8 cellular contexts compared by ENCODE assay signal in the genomic region with DNA sequence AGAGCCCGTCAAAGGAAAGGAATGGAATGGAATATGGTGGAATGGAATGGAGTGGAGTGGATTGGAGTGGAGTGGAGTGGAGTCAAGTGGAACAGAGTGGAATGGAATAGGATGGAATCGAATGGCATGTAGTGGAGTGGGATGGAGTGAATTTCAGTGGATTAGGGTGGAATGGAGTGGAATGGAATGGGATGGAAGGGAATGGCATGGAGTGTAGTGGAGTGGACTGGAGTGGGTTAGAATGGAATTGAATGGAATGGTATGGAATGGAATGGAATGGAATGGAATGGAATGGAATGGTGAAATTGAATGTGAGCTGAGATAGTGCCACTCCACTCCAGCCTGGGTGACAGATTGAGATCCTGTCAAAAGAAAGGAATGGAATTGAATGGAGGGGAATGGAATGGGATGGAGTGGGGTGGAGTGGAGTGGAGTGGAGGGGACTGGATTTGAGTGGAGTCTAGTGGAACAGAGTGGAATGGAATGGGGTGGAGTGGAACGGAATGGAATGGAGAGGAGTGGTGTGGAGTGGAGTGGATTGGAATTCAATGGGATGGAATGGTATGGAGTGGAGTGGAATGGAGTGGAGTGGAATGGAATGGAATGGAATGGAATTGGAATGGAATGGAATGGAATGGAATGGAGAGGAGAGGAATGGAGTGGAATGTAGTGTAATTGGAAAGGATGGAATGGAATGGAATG.
DNase-seq lines count a peak whose midpoint lies in the region; ATAC-seq and TF ChIP-seq lines count a peak whose summit lies in the region.
"Not testable (repeated sequence)": the region's sequence is repeated elsewhere in the genome, so short reads cannot be mapped to it uniquely, and the experiment has no call there.

No MANE protein-coding gene starts in this region.

- H3K4me1 Mint-ChIP-seq in activated naive CD8-positive, alpha-beta T cell treated with anti-CD3 and anti-CD28 coated beads, Interleukin-2, amount 50 U/mL, for 24 hours; natural killer cell: not testable (repeated sequence)

- peak; percentile 18 for DNase-seq in RWPE2 (ENCODE audit: low spot score)
- DNase-seq in activated naive CD8-positive, alpha-beta T cell treated with anti-CD3 and anti-CD28 coated beads, Interleukin-2, amount 50 U/mL, for 24 hours; left cardiac atrium; natural killer cell: not testable (repeated sequence)
- DNase-seq in stimulated activated naive CD8-positive, alpha-beta T cell treated with anti-CD3 and anti-CD28 coated beads, Interleukin-15, Interleukin-2, amounts not matched to agents 100 U/mL and 50 U/mL, for 24 hours = peak; percentile 1

- H3K4me3 Mint-ChIP-seq in activated naive CD8-positive, alpha-beta T cell treated with anti-CD3 and anti-CD28 coated beads, Interleukin-2, amount 50 U/mL, for 24 hours; natural killer cell: not testable (repeated sequence)

- not testable (repeated sequence) for H3K27ac ChIP-seq in RWPE2 (ENCODE audit: poor library complexity, severe bottlenecking)

- not testable (repeated sequence) for H3K4me1 ChIP-seq in RWPE2 (ENCODE audit: insufficient read depth, poor library complexity, severe bottlenecking)

- not testable (repeated sequence) for H3K27me3 ChIP-seq in RWPE2 (ENCODE audit: insufficient read depth, poor library complexity, severe bottlenecking)

- H3K9me3 Mint-ChIP-seq in activated naive CD8-positive, alpha-beta T cell treated with anti-CD3 and anti-CD28 coated beads, Interleukin-2, amount 50 U/mL, for 24 hours = peaks cover 28% of the 10 kb centered on the region
- H3K9me3 Mint-ChIP-seq in natural killer cell = peaks cover 22 to 28% of the 10 kb centered on the region in 2 donors

- not testable (repeated sequence) for H3K27ac Mint-ChIP-seq in activated naive CD8-positive, alpha-beta T cell treated with anti-CD3 and anti-CD28 coated beads, Interleukin-2, amount 50 U/mL, for 24 hours; natural killer cell

- intact Hi-C loops in left cardiac atrium (cut with DNase I); natural killer cell (cut with micrococcal nuclease): not testable (repeated sequence)

- not testable (repeated sequence) for H3K4me3 ChIP-seq in RWPE2 (ENCODE audit: severe bottlenecking)

- H3K9me3 ChIP-seq in RWPE2 (ENCODE audit: severe bottlenecking) = not testable (repeated sequence)

- peaks cover 15% of the 10 kb centered on the region for H3K36me3 Mint-ChIP-seq in activated naive CD8-positive, alpha-beta T cell treated with anti-CD3 and anti-CD28 coated beads, Interleukin-2, amount 50 U/mL, for 24 hours (ENCODE audit: low read depth)
- H3K36me3 Mint-ChIP-seq in natural killer cell = not testable (repeated sequence)

- peak; percentile 35 for ATAC-seq in GM18502 (IDR thresholded peaks at IDR 0.05; ENCODE audit: poor library complexity, unreplicated experiment)
- peak; percentile 33 for ATAC-seq in GM21526 (IDR thresholded peaks at IDR 0.05; ENCODE audit: low FRiP score, unreplicated experiment)
- peak; percentile 12 for ATAC-seq in HG02938 (IDR thresholded peaks at IDR 0.05; ENCODE audit: unreplicated experiment)
- ATAC-seq in RWPE2 (ENCODE audit: low read depth) = peak; percentile 25; the same call in 1 of the 3 replicates
- ATAC-seq in activated naive CD8-positive, alpha-beta T cell treated with anti-CD3 and anti-CD28 coated beads, Interleukin-2, amount 50 U/mL, for 24 hours = peak; percentile 5
- ATAC-seq in left cardiac atrium = peak; percentile 60 to 64
- peak in 2 of 3 donors; percentile 30 to 51 for ATAC-seq in natural killer cell
- ATAC-seq in stimulated activated naive CD8-positive, alpha-beta T cell treated with anti-CD3 and anti-CD28 coated beads, Interleukin-15, Interleukin-2, amounts not matched to agents 100 U/mL and 50 U/mL, for 24 hours = peak; percentile 33

- not testable (repeated sequence) for H3K27me3 Mint-ChIP-seq in activated naive CD8-positive, alpha-beta T cell treated with anti-CD3 and anti-CD28 coated beads, Interleukin-2, amount 50 U/mL, for 24 hours; natural killer cell (ENCODE audit: low read depth in 2 of 2)

- not testable (repeated sequence) for H3K36me3 ChIP-seq in RWPE2 (ENCODE audit: low read depth)

- not testable (repeated sequence) for TF ChIP-seq CTCF in RWPE2 (IDR thresholded peaks at IDR 0.05; ENCODE audit: poor library complexity, severe bottlenecking); natural killer cell (IDR thresholded peaks at IDR 0.05)

Comparison
In these comparisons a context has a peak if more than half of its experiments do, and no peak if none do; other contexts are left out.
1. ATAC-seq: peak in every context shown above with its lines; median percentile 62 in left cardiac atrium; 40 in natural killer cell; 35 in GM18502; 33 in GM21526; 33 in stimulated activated naive CD8-positive, alpha-beta T cell treated with anti-CD3 and anti-CD28 coated beads, Interleukin-15, Interleukin-2, amounts not matched to agents 100 U/mL and 50 U/mL, for 24 hours; 25 in RWPE2; 12 in HG02938; 5 in activated naive CD8-positive, alpha-beta T cell treated with anti-CD3 and anti-CD28 coated beads, Interleukin-2, amount 50 U/mL, for 24 hours.